14 cellular contexts compared by ENCODE assay signal in genomic region chr16:68319185-68319908, GRCh38. TPM values are rescaled to one million over a fixed set of nuclear protein-coding genes. Genes with fewer than 3 reads are reported as not detected.
DNase-seq lines count a peak whose midpoint lies in the region; ATAC-seq and TF ChIP-seq lines count a peak whose summit lies in the region.
"Had no signal": no experiment of that assay in that cellular context is flagged by ENCODE, and none has a peak within 500 bp of the region (broad histone marks: within the 10 kb centered on the region; RNA-seq: fewer than 3 reads in every experiment).

No MANE protein-coding gene starts in this region.

- peaks cover 30% of the 10 kb centered on the region for H3K4me1 Mint-ChIP-seq in activated CD8-positive, alpha-beta memory T cell treated with anti-CD3 and anti-CD28 coated beads, Interleukin-2, amount 10 ng/mL, durations not matched to agents 7 days and 5 days
- no peaks in the 10 kb centered on the region for H3K4me1 Mint-ChIP-seq in nephron progenitor cell
- peaks cover 21% of the 10 kb centered on the region for H3K4me1 Mint-ChIP-seq in CD4-positive, alpha-beta T cell (ENCODE audit: low read depth)

- H3K27ac Mint-ChIP-seq in activated CD8-positive, alpha-beta memory T cell treated with anti-CD3 and anti-CD28 coated beads, Interleukin-2, amount 10 ng/mL, durations not matched to agents 7 days and 5 days = peak overlapping the region; percentile 78
- H3K27ac Mint-ChIP-seq in nephron progenitor cell = peak overlapping the region; percentile 23
- no peak overlapping the region for H3K27ac Mint-ChIP-seq in CD4-positive, alpha-beta T cell

- H3K9me3 ChIP-seq in HEK293 (ENCODE audit: control insufficient read depth, insufficient read depth, low read depth, low read length) = no peaks in the 10 kb centered on the region
- no peaks in the 10 kb centered on the region for H3K9me3 ChIP-seq in CD4-positive, alpha-beta T cell (ENCODE audit: control insufficient read depth, low read length)

- POLR2A ChIA-PET in HEK293 (lab: Yijun Ruan, JAX) = interaction anchor here (0.6 to 0.9 kb wide), 3 partner anchors 9 to 65 kb away, joined by 3 to 9 read pairs (median 3); partner anchors contain the start of genes PRMT7, SLC7A6 and SLC7A6OS
- POLR2A ChIA-PET in CD4-positive, alpha-beta T cell (lab: Charles Lee) = interaction anchor here (1.7 kb wide), 1 partner anchor 9 kb away, joined by 5 read pairs; the partner anchor contains the start of genes PRMT7 and SLC7A6OS

- H3K4me3 Mint-ChIP-seq in activated CD8-positive, alpha-beta memory T cell treated with anti-CD3 and anti-CD28 coated beads, Interleukin-2, amount 10 ng/mL, durations not matched to agents 7 days and 5 days = no peak overlapping the region
- H3K4me3 Mint-ChIP-seq in nephron progenitor cell = no peak overlapping the region
- H3K4me3 Mint-ChIP-seq in CD4-positive, alpha-beta T cell = no peak overlapping the region

- CTCF ChIA-PET in HEK293 (lab: Yijun Ruan, JAX) = interaction anchor here (1.4 kb wide), 2 partner anchors 9 to 58 kb away, joined by 3 to 7 read pairs; no protein-coding TSS in a partner anchor
- CTCF ChIA-PET in activated CD8-positive, alpha-beta memory T cell treated with anti-CD3 and anti-CD28 coated beads, Interleukin-2, amount 10 ng/mL, durations not matched to agents 7 days and 5 days (lab: Charles Lee) = interaction anchor here (0.8 to 21.5 kb wide), 6 partner anchors 9 to 58 kb away, joined by 3 to 451 read pairs (median 3); partner anchors contain the start of genes PRMT7, SLC7A6 and SLC7A6OS
- CTCF ChIA-PET in CD4-positive, alpha-beta T cell (lab: Charles Lee) = interaction anchor here (0.7 to 1.7 kb wide), 3 partner anchors 55 to 1143 kb away, joined by 3 to 8 read pairs (median 5); partner anchors contain the start of gene SLC7A6

- intact Hi-C loops in CD4-positive, alpha-beta T cell (cut with DNase I, micrococcal nuclease) = no loop called here

- H3K4me3 ChIP-seq in HEK293 (ENCODE audit: low read depth, low read length) = no peak overlapping the region

- H3K36me3 Mint-ChIP-seq in activated CD8-positive, alpha-beta memory T cell treated with anti-CD3 and anti-CD28 coated beads, Interleukin-2, amount 10 ng/mL, durations not matched to agents 7 days and 5 days = peaks cover 40% of the 10 kb centered on the region
- H3K36me3 Mint-ChIP-seq in nephron progenitor cell (ENCODE audit: low read depth) = peaks cover 39% of the 10 kb centered on the region
- H3K36me3 Mint-ChIP-seq in CD4-positive, alpha-beta T cell (ENCODE audit: low read depth) = peaks cover 73% of the 10 kb centered on the region

- H3K27me3 ChIP-seq in CD4-positive, alpha-beta T cell (ENCODE audit: control insufficient read depth, insufficient read depth, low read length) = no peaks in the 10 kb centered on the region

- peaks cover 28 to 72% of the 10 kb centered on the region in 2 experiments; a peak in 2 of 3 replicates for H3K36me3 ChIP-seq in HEK293 (ENCODE audit: control insufficient read depth in 2 of 2, insufficient read depth in 1 of 2, low read length in 2 of 2)

- TF ChIP-seq CTCF in GM10266 (IDR thresholded peaks at IDR 0.05; ENCODE audit: control insufficient read depth, insufficient read depth, low read depth, missing control alignments) (no peak), HEK293 (tag by site-specific recombination; IDR thresholded peaks at IDR 0.05) (no peak), nephron progenitor cell (IDR thresholded peaks at IDR 0.05) (no peak)
- no peak for TF ChIP-seq CTCF in CD4-positive, alpha-beta T cell (IDR thresholded peaks at IDR 0.05)

- H3K9me3 Mint-ChIP-seq in activated CD8-positive, alpha-beta memory T cell treated with anti-CD3 and anti-CD28 coated beads, Interleukin-2, amount 10 ng/mL, durations not matched to agents 7 days and 5 days (ENCODE audit: low read depth) = no peaks in the 10 kb centered on the region
- H3K9me3 Mint-ChIP-seq in nephron progenitor cell = no peaks in the 10 kb centered on the region
- no peaks in the 10 kb centered on the region for H3K9me3 Mint-ChIP-seq in CD4-positive, alpha-beta T cell

- H3K4me1 ChIP-seq in HEK293 (ENCODE audit: control insufficient read depth, insufficient read depth, low read length) = no peaks in the 10 kb centered on the region

- ATAC-seq in activated CD8-positive, alpha-beta memory T cell treated with anti-CD3 and anti-CD28 coated beads, Interleukin-2, amount 10 ng/mL, durations not matched to agents 7 days and 5 days = peak; percentile 89
- ATAC-seq in HG02571 (IDR thresholded peaks at IDR 0.05; ENCODE audit: unreplicated experiment) (no peak), GM21360 (IDR thresholded peaks at IDR 0.05; ENCODE audit: unreplicated experiment) (no peak)
- no peak for ATAC-seq in CD4-positive, alpha-beta T cell (ENCODE audit: poor library complexity)

- no peak overlapping the region for H3K27ac ChIP-seq in HEK293 (ENCODE audit: extremely low read depth, low read depth, low read length)
- H3K27ac ChIP-seq in CD4-positive, alpha-beta T cell (ENCODE audit: low read depth, low read length) = no peak overlapping the region

- DNase-seq in GM10266 (ENCODE audit: extremely low spot score) (peak; percentile 80), nephron progenitor cell (no peak), Kasumi-1 (lab: John Stamatoyannopoulos, UW) (no peak)
- DNase-seq in activated CD8-positive, alpha-beta memory T cell treated with anti-CD3 and anti-CD28 coated beads, Interleukin-2, amount 10 ng/mL, durations not matched to agents 7 days and 5 days = peak; percentile 68
- no peak for DNase-seq in CD4-positive, alpha-beta T cell
- DNase-seq: activated CD4-positive, alpha-beta T cell treated with anti-CD3 and anti-CD28 coated beads, Interleukin-2, amount 50 U/mL, for 4 hours; COR-L47; dermis blood vessel endothelial cell; H7; NCI-H2171; SHP77 had no signal

- no peaks in the 10 kb centered on the region for H3K27me3 Mint-ChIP-seq in activated CD8-positive, alpha-beta memory T cell treated with anti-CD3 and anti-CD28 coated beads, Interleukin-2, amount 10 ng/mL, durations not matched to agents 7 days and 5 days
- no peaks in the 10 kb centered on the region for H3K27me3 Mint-ChIP-seq in nephron progenitor cell (ENCODE audit: low read depth, poor library complexity)
- H3K27me3 Mint-ChIP-seq in CD4-positive, alpha-beta T cell = no peaks in the 10 kb centered on the region

TF ChIP-seq in HEK293, 187 proteins besides CTCF, POLR2A, EP300 and RAD21:
- no peak for TF ChIP-seq ZNF544 (tag by site-specific recombination; IDR thresholded peaks at IDR 0.05)
- peak; percentile 72 for TF ChIP-seq SCRT2 (tag by site-specific recombination; IDR thresholded peaks at IDR 0.05)
- TF ChIP-seq ZSCAN4 (tag by site-specific recombination; IDR thresholded peaks at IDR 0.05) = 0 out of 2 replicates have a peak, but pooled peaks have one; percentile 12
- no peak for TF ChIP-seq ZBTB26 (tag by site-specific recombination; optimal IDR thresholded peaks at IDR 0.05)
- peak; percentile 72; the same call in 1 of the 2 replicates for TF ChIP-seq ZNF10 (tag by site-specific recombination; IDR thresholded peaks at IDR 0.05)
- TF ChIP-seq BCL6B (tag by site-specific recombination; IDR thresholded peaks at IDR 0.05) = no peak
- peak; percentile 63; the same call in 1 of the 2 replicates for TF ChIP-seq SCRT1 (tag by site-specific recombination; IDR thresholded peaks at IDR 0.05; ENCODE audit: borderline replicate concordance)

RNA-seq across cellular contexts. Expression of gene PRMT7, which starts 8.5 kb away (rescaled TPM):
- total RNA-seq in activated CD8-positive, alpha-beta memory T cell treated with anti-CD3 and anti-CD28 coated beads, Interleukin-2, amount 10 ng/mL, durations not matched to agents 7 days and 5 days = 10 to 100 TPM; 60.9 to 73.9 TPM
- total RNA-seq in CD4-positive, alpha-beta T cell = 10 to 100 TPM; 46.3 to 51.0 TPM

RNA-seq across cellular contexts. Expression of gene SLC7A6OS, which starts 8.6 kb away (rescaled TPM):
- total RNA-seq in activated CD8-positive, alpha-beta memory T cell treated with anti-CD3 and anti-CD28 coated beads, Interleukin-2, amount 10 ng/mL, durations not matched to agents 7 days and 5 days = 10 to 100 TPM; 29.8 to 30.8 TPM
- 10 to 100 TPM; 29.0 to 32.1 TPM for total RNA-seq in CD4-positive, alpha-beta T cell

RNA-seq across cellular contexts. Expression of gene SLC7A6, which starts 55.0 kb away (rescaled TPM):
- 10 to 100 TPM; 73.3 to 99.5 TPM for total RNA-seq in activated CD8-positive, alpha-beta memory T cell treated with anti-CD3 and anti-CD28 coated beads, Interleukin-2, amount 10 ng/mL, durations not matched to agents 7 days and 5 days
- 100 to 1,000 TPM; 187 to 197 TPM for total RNA-seq in CD4-positive, alpha-beta T cell

Comparison
In these comparisons a context has a peak if more than half of its experiments do, and no peak if none do; other contexts are left out.
1. DNase-seq: peak in GM10266 (single experiment) and activated CD8-positive, alpha-beta memory T cell treated with anti-CD3 and anti-CD28 coated beads, Interleukin-2, amount 10 ng/mL, durations not matched to agents 7 days and 5 days (single experiment); none in nephron progenitor cell (single experiment), Kasumi-1 (0 of 2) and CD4-positive, alpha-beta T cell (0 of 10).